8 cellular contexts compared by ENCODE assay signal in the genomic region with DNA sequence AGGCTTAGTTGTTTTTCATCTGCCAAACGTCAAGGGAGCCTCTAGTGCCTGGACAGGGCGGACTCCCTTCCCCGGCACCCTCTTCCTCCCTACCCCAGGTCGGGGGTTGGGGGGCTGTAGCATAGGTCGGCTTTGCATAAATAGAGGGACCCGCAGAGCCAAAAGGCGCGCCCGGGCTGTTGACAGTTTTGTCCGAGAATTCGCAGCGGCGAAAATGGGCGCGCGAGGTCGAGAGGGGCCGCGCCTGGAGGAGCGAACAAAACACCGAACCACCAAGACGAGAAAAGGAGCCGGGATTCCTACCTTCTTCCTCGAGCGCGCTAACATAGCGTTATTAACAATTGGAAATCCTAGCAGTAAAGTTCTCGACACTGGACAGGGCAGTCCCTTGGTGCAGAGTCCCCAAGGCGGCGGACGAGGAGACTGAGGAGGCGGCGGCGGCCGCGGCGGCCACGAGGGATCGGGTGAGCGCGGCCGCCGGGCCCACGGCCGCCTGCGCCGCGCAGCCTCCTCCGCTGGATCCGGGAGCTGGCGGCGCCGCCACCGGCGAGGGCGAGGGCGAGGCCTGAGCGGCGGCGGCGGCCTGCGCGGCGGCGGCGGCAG. TPM values are rescaled to one million over a fixed set of nuclear protein-coding genes. Genes with fewer than 3 reads are reported as not detected.
DNase-seq lines count a peak whose midpoint lies in the region; ATAC-seq and TF ChIP-seq lines count a peak whose summit lies in the region.

No MANE protein-coding gene starts in this region.

- H3K9ac ChIP-seq in OCI-LY1 (ENCODE audit: low read length): no peak overlapping the region

- ATAC-seq in psoas muscle (no peak), HG03442 (IDR thresholded peaks at IDR 0.05; ENCODE audit: unreplicated experiment) (no peak), GM21447 (IDR thresholded peaks at IDR 0.05; ENCODE audit: unreplicated experiment) (no peak)

- no peaks in the 10 kb centered on the region for H3F3A ChIP-seq in OCI-LY1 (ENCODE audit: insufficient read depth, low read length)

- H3K79me2 ChIP-seq in OCI-LY1 (ENCODE audit: insufficient read depth, low read length): no peaks in the 10 kb centered on the region

- WGBS in ectodermal cell, 2 experiments: 0% methylated on average over 66 of the region's 66 CpGs
- WGBS in psoas muscle, 3 donors: 4 to 5% (median 4%) methylated on average over 47 to 66 of the region's 66 CpGs

- H2AFZ ChIP-seq in OCI-LY1 (ENCODE audit: low read length): no peak overlapping the region

- peak; percentile 61 for DNase-seq in DMS53 (lab: John Stamatoyannopoulos, UW)
- DNase-seq in DMS53 treated with DMSO at 0.1 percent for 48 hours (lab: John Stamatoyannopoulos, UW; ENCODE audit: unreplicated experiment): no peak
- DNase-seq in psoas muscle: peak in 1 of 2 donors; percentile 15
- DNase-seq in GM10248 (ENCODE audit: extremely low spot score): no peak

- no peaks in the 10 kb centered on the region for H3K9me2 ChIP-seq in OCI-LY1 (ENCODE audit: low read depth, low read length)

- H3K27ac ChIP-seq in OCI-LY1 (ENCODE audit: low read depth, low read length, poor library complexity, severe bottlenecking) (no peak overlapping the region), ectodermal cell (ENCODE audit: insufficient read depth, low read depth, low read length, poor library complexity, severe bottlenecking) (no peak overlapping the region), psoas muscle (no peak overlapping the region)

- TF ChIP-seq CTCF in OCI-LY1 (IDR thresholded peaks at IDR 0.05; ENCODE audit: low read length): no peak
- no peak for TF ChIP-seq CTCF in psoas muscle (IDR thresholded peaks at IDR 0.05)
- no peak for TF ChIP-seq CTCF in GM10248 (IDR thresholded peaks at IDR 0.05; ENCODE audit: control extremely low read depth, extremely low read depth, low read depth, missing control alignments)

- H3K4me2 ChIP-seq in OCI-LY1 (ENCODE audit: low read length): peak overlapping the region; percentile 52

- H4K20me1 ChIP-seq in OCI-LY1 (ENCODE audit: insufficient read depth, low read length): no peaks in the 10 kb centered on the region

- H3K36me3 ChIP-seq in OCI-LY1 (ENCODE audit: insufficient read depth, low read length): no peaks in the 10 kb centered on the region
- no peaks in the 10 kb centered on the region for H3K36me3 ChIP-seq in ectodermal cell (ENCODE audit: control insufficient read depth, insufficient read depth, low read length)
- H3K36me3 ChIP-seq in psoas muscle (ENCODE audit: insufficient read depth in 1 of 2, low read depth in 1 of 2): no peaks in the 10 kb centered on the region

- CTCF ChIA-PET in GM10248 (lab: Yijun Ruan, JAX): interaction anchor here (1.3 kb wide), 1 partner anchor 8 kb away, joined by 3 read pairs; no protein-coding TSS in a partner anchor

- POLR2A ChIA-PET in GM10248 (lab: Yijun Ruan, JAX): no interaction called here

- peak overlapping the region; percentile 44 for H3K4me3 ChIP-seq in OCI-LY1 (ENCODE audit: low read depth, low read length, poor library complexity, severe bottlenecking)
- peak overlapping the region; percentile 16 for H3K4me3 ChIP-seq in ectodermal cell (ENCODE audit: insufficient read depth, low read depth, low read length)
- peak overlapping the region; percentile 39 for H3K4me3 ChIP-seq in psoas muscle

- no peaks in the 10 kb centered on the region for H3K9me3 ChIP-seq in OCI-LY1 (ENCODE audit: low read length)
- no peaks in the 10 kb centered on the region for H3K9me3 ChIP-seq in ectodermal cell (ENCODE audit: control insufficient read depth, low read length)
- no peaks in the 10 kb centered on the region for H3K9me3 ChIP-seq in psoas muscle

- H3K27me3 ChIP-seq in OCI-LY1 (ENCODE audit: insufficient read depth, low read length) (no peaks in the 10 kb centered on the region), ectodermal cell (ENCODE audit: control insufficient read depth, insufficient read depth, low read length, poor library complexity, severe bottlenecking) (peaks cover 96% of the 10 kb centered on the region), psoas muscle (ENCODE audit: insufficient read depth in 3 of 3, low read length in 2 of 3) (peaks cover 12 to 93% (median 46%) of the 10 kb centered on the region in 3 donors)

- intact Hi-C loops in psoas muscle (cut with DNase I): no loop called here

- H3K4me1 ChIP-seq in OCI-LY1 (ENCODE audit: insufficient read depth, low read length, severe bottlenecking) (peaks cover 9% of the 10 kb centered on the region), ectodermal cell (ENCODE audit: control insufficient read depth, insufficient read depth, low read length) (peaks cover 21% of the 10 kb centered on the region), psoas muscle (peaks cover 10% of the 10 kb centered on the region)

RNA-seq across cellular contexts. Expression of gene FOXD1, which starts 1.8 kb away (rescaled TPM):
- 0.85 TPM for polyA plus RNA-seq in ectodermal cell (2013, experiment 1 of 4)
- polyA plus RNA-seq in ectodermal cell (2013, experiment 2 of 4): 1.00 TPM
- 1.1 TPM for polyA plus RNA-seq in ectodermal cell (2013, experiment 3 of 4)
- polyA plus RNA-seq in ectodermal cell (2013, experiment 4 of 4): 1.2 TPM
- under 1 TPM in 3 of 4 donors, not detected in 1; 0.36 to 0.94 (median 0.71) TPM for total RNA-seq in psoas muscle
- under 1 TPM; 0.15 to 0.29 (median 0.17) TPM for polyA plus RNA-seq in psoas muscle

RNA-seq across cellular contexts. Expression of gene BTF3, which starts 51.5 kb away (rescaled TPM):
- 890 TPM for polyA plus RNA-seq in ectodermal cell (2013, experiment 1 of 4)
- 845 TPM for polyA plus RNA-seq in ectodermal cell (2013, experiment 2 of 4)
- 809 TPM for polyA plus RNA-seq in ectodermal cell (2013, experiment 3 of 4)
- polyA plus RNA-seq in ectodermal cell (2013, experiment 4 of 4): 901 TPM
- total RNA-seq in psoas muscle: 100 to 1,000 TPM; 451 to 591 (median 525) TPM
- polyA plus RNA-seq in psoas muscle: 1,000 to 10,000 TPM in 1 of 3 donors, 100 to 1,000 TPM in 2; 664 to 1,021 (median 727) TPM
